Comparison of ENCODE assay signal across 1 cellular context in the genomic region with DNA sequence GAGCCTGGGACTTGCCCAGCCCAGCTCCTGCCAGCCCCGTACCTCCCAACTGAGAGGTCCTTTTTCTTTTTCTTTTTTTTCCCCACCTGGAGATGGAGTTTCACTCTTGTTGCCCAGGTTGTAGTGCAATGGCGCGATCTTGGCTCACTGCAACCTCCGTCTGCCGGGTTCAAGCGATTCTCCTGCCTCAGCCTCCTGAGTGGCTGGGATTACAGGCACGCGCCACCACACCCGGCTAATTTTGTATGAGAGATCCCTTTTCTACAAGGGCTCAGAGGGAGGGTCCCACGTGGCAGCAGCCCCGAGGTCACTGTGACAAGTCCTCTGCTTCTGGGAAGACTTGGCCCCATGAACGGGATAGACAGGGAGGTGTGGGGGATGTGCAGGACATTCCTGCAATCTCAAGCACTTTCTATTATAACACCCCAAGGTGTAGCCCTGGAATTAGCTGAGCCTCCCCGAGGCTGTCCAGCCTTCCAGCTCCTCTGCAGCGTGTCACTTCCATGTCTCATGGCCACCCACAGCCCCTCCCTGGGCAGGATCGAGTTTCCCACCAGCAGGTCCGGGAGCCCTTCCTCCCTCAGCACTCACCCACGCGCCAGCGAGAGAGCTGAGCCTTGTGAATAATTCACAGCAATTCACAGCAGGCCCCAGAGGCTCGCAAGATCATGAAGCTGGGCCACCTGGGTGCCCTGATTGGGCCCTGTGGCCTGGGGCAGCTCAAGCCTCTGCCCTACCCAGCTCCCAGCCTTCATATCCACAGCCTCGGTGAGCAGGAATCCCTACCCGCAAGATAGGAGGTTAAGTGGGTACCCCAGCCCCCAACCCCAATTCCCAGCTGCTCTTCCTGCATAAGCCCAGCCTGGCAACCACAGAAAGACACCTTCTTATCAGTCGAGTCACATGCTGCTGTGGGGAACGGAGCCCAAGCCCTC.
TF ChIP-seq lines count a peak whose summit lies in the region.

No MANE protein-coding gene starts in this region.

TF ChIP-seq in HCT116, 20 proteins besides CTCF, POLR2A, EP300 and RAD21 (continued from another document):
- TF ChIP-seq, protein P1, sequence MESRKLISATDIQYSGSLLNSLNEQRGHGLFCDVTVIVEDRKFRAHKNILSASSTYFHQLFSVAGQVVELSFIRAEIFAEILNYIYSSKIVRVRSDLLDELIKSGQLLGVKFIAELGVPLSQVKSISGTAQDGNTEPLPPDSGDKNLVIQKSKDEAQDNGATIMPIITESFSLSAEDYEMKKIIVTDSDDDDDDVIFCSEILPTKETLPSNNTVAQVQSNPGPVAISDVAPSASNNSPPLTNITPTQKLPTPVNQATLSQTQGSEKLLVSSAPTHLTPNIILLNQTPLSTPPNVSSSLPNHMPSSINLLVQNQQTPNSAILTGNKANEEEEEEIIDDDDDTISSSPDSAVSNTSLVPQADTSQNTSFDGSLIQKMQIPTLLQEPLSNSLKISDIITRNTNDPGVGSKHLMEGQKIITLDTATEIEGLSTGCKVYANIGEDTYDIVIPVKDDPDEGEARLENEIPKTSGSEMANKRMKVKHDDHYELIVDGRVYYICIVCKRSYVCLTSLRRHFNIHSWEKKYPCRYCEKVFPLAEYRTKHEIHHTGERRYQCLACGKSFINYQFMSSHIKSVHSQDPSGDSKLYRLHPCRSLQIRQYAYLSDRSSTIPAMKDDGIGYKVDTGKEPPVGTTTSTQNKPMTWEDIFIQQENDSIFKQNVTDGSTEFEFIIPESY (IDR thresholded peaks at IDR 0.05; ENCODE audit: extremely low read depth, insufficient replicate concordance, low read length), result no peak
